16 cellular contexts compared by ENCODE assay signal in the genomic region with DNA sequence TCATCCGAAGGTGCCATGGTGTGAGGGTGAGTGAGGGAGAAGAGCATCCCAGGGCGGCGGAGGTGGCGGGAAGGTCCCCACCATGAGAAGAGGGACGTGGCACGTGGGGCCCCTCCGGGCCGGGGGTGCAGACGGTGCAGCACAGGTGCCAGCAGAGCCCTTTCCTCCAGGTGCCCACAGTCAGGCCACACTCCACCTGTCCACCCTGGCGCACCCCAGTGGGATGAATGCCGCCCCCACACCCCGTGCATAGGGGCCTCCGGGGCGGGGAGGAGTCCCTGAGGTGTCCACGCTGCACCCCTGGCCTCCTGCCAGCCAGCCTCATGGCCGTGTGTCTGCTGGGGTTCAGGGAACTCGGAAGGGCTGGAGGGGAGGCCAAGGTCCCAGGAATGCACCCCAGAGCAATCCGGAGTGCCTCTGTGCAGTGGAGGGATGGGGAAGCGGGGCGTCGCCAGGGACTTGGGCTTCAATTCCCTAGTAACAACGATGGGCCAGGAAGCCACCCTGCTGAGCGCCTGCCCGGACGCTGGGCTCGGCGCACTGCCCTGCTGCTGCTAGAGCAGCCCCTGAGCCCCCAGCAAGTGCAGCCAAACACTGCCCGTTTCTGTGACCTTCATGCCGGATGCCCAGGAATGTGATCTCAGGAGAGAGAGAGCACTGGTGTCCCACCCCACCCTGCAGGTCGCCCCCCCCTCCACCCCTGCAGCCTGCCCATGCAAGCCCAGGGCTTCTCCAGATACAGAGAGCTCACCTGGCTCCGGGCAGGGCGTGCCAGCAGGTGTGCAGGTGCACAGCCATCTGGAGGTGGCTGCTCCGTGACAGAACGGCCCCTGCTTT. TPM values are rescaled to one million over a fixed set of nuclear protein-coding genes. Genes with fewer than 3 reads are reported as not detected.
A peak's percentile ranks its signal among the peaks of the same experiment; 100 is the strongest.
DNase-seq lines count a peak whose midpoint lies in the region; FAIRE-seq and TF ChIP-seq lines count a peak whose summit lies in the region.
"Had no signal": no experiment of that assay in that cellular context is flagged by ENCODE, and none has a peak within 500 bp of the region (broad histone marks: within the 10 kb centered on the region; RNA-seq: fewer than 3 reads in every experiment).

No MANE protein-coding gene starts in this region.

- peak overlapping the region; percentile 86; the same call in 1 of the 2 replicates for H2BK20ac ChIP-seq in H1 (ENCODE audit: low read length)

- H2BK15ac ChIP-seq in H1 (ENCODE audit: low read length): peak overlapping the region; percentile 65; the same call in 1 of the 2 replicates

- peak overlapping the region; percentile 96 for H4K91ac ChIP-seq in H1 (replicated peaks; ENCODE audit: insufficient read length, low read length)

- H3K27me3 ChIP-seq in H1 (replicated peaks in 1 of 4; ENCODE audit: control insufficient read depth in 3 of 4, extremely low read depth in 1 of 4, insufficient read depth in 3 of 4, low read length in 3 of 4) (no peaks in the 10 kb centered on the region; a peak in 1 of 7 replicates), left ventricle myocardium inferior (ENCODE audit: low read depth) (no peaks in the 10 kb centered on the region)

- H3K23me2 ChIP-seq in H1 (ENCODE audit: low read depth, low read length): no peaks in the 10 kb centered on the region

- no peak for TF ChIP-seq CTCF in H1 (IDR thresholded peaks at IDR 0.05; ENCODE audit: control extremely low read depth in 1 of 3, insufficient read depth in 1 of 3, low read depth in 1 of 3, low read length in 3 of 3)
- no peak for TF ChIP-seq CTCF in left ventricle myocardium inferior (IDR thresholded peaks at IDR 0.05; ENCODE audit: borderline replicate concordance)

- no peak overlapping the region for H3K27ac ChIP-seq in H1 (ENCODE audit: low read depth, low read length)
- no peak overlapping the region for H3K27ac ChIP-seq in left ventricle myocardium inferior (replicated peaks)
- H3K27ac ChIP-seq: thoracic aorta had no signal

- peak overlapping the region; percentile 57; the same call in 1 of the 2 replicates for H4K8ac ChIP-seq in H1 (ENCODE audit: extremely low read depth, insufficient read depth, low read length)

- H3K4me1 ChIP-seq in H1 (replicated peaks in 1 of 4; ENCODE audit: control insufficient read depth in 3 of 4, insufficient read depth in 4 of 4, low read length in 3 of 4) (peaks cover 3 to 55% (median 40%) of the 10 kb centered on the region in 4 experiments), left ventricle myocardium inferior (peaks cover 59% of the 10 kb centered on the region)

- TF ChIP-seq POLR2A in H1 (IDR thresholded peaks at IDR 0.05; ENCODE audit: control extremely low read depth in 1 of 2, low read depth in 2 of 2, low read length in 2 of 2): no peak

- POLR2A ChIA-PET in H1 (lab: Charles Lee; ENCODE audit: partially characterized antibody): interaction anchor here (1.3 to 8.5 kb wide), 5 partner anchors 9 to 47 kb away, joined by 3 to 40 read pairs (median 5); partner anchors contain the start of genes NACC2 and TMEM250

- peak overlapping the region; percentile 78; the same call in 1 of the 2 replicates for H2BK5ac ChIP-seq in H1 (ENCODE audit: low read depth, low read length)

- 70% methylated on average over 27 of the region's 34 CpGs; no CpG with 5 or more reads in 1 of the 2 experiments for WGBS in H1 (ENCODE audit: extremely low coverage in 1 of 2, insufficient coverage in 1 of 2, insufficient read length in 1 of 2, insufficient replicate concordance in 2 of 2, low coverage in 1 of 2, low lambda C conversion rate in 2 of 2, missing lambda C conversion rate in 1 of 2), 2 experiments

- H4K20me1 ChIP-seq in H1 (replicated peaks in 1 of 2; ENCODE audit: control insufficient read depth in 1 of 2, insufficient read depth in 2 of 2, low read length in 2 of 2): no peaks in the 10 kb centered on the region

- no peak overlapping the region for H3K56ac ChIP-seq in H1 (replicated peaks; ENCODE audit: insufficient read length, low read depth, low read length)

- no peaks in the 10 kb centered on the region for H3K36me3 ChIP-seq in H1 (ENCODE audit: control insufficient read depth in 2 of 4, insufficient read depth in 4 of 4, low read length in 3 of 4)
- H3K36me3 ChIP-seq in left ventricle myocardium inferior: no peaks in the 10 kb centered on the region
- H3K36me3 ChIP-seq: thoracic aorta had no signal

- H3K4me2 ChIP-seq in H1 (ENCODE audit: insufficient read depth in 1 of 2, low read depth in 2 of 2, low read length in 2 of 2): peak overlapping the region; percentile 32 to 56; a peak in 3 of 4 replicates

- peak overlapping the region; percentile 97; the same call in 1 of the 2 replicates for H2BK12ac ChIP-seq in H1 (ENCODE audit: low read depth, low read length)

- H2AFZ ChIP-seq in H1 (ENCODE audit: low read length): no peak overlapping the region

- intact Hi-C loops in left ventricle myocardium inferior (cut with micrococcal nuclease): no loop called here

- DNase-seq in DMS53 (lab: John Stamatoyannopoulos, UW) (peak; percentile 97), NCI-H1417 treated with DMSO at 0.1 percent for 48 hours (lab: John Stamatoyannopoulos, UW) (peak; percentile 74), NCI-H526 treated with DMSO at 0.1 percent for 48 hours (lab: John Stamatoyannopoulos, UW) (peak; percentile 37), H1 (ENCODE audit: low read depth in 1 of 2, low spot score in 2 of 2) (peak in 1 of 2 experiments; percentile 81), NCI-H1092 (lab: John Stamatoyannopoulos, UW) (no peak), left ventricle myocardium inferior (no peak), NCI-H82 treated with DMSO at 0.1 percent for 48 hours (lab: John Stamatoyannopoulos, UW; ENCODE audit: unreplicated experiment) (no peak)
- no peak for DNase-seq in stimulated activated CD4-positive, alpha-beta T cell treated with anti-CD3 and anti-CD28 coated beads, Interleukin-2, amount 100 ng/mL, for 24 hours
- DNase-seq: KG1; NCI-H1092 treated with DMSO at 0.1 percent for 48 hours; stimulated activated CD4-positive, alpha-beta T cell treated with anti-CD3 and anti-CD28 coated beads, Interleukin-4, amount 100 ng/mL, for 1 hour; stimulated activated CD8-positive, alpha-beta memory T cell treated with anti-CD3 and anti-CD28 coated beads, Interleukin-4, amount 100 ng/mL, for 48 hours had no signal

- peak overlapping the region; percentile 80 for H2BK120ac ChIP-seq in H1 (replicated peaks; ENCODE audit: low read depth, low read length)

- H3K9me3 ChIP-seq in H1 (ENCODE audit: insufficient read depth in 2 of 2, low read depth in 1 of 2, low read length in 1 of 2): no peaks in the 10 kb centered on the region
- H3K9me3 ChIP-seq in left ventricle myocardium inferior (replicated peaks): no peaks in the 10 kb centered on the region
- H3K9me3 ChIP-seq: thoracic aorta had no signal

- CTCF ChIA-PET in H1 (lab: Charles Lee; ENCODE audit: partially characterized antibody): interaction anchor here (0.9 to 2.7 kb wide), 4 partner anchors 13 to 35 kb away, joined by 3 to 8 read pairs (median 5); no protein-coding TSS in a partner anchor

- TF ChIP-seq EP300 in H1 (IDR thresholded peaks at IDR 0.05; ENCODE audit: borderline replicate concordance in 1 of 2, low read depth in 2 of 2, low read length in 2 of 2): no peak

- TF ChIP-seq RAD21 in H1 (IDR thresholded peaks at IDR 0.05 in 1 of 2, conservative IDR thresholded peaks at IDR 0.05 in 1 of 2; ENCODE audit: low read depth in 2 of 2, low read length in 2 of 2): no peak

- H2AK5ac ChIP-seq in H1 (ENCODE audit: low read depth, low read length): peak overlapping the region; percentile 86; the same call in 1 of the 2 replicates

- no peak overlapping the region for H3K14ac ChIP-seq in H1 (ENCODE audit: insufficient read length)

- H4K5ac ChIP-seq in H1 (ENCODE audit: insufficient read length, low read depth, low read length): no peak overlapping the region

- FAIRE-seq in H1 (lab: Jason Lieb, UNC): no peak
- FAIRE-seq: D721Med, endometrium, GM18507 had no signal

- H3K4ac ChIP-seq in H1 (replicated peaks; ENCODE audit: insufficient read length, low read depth, low read length): peak overlapping the region; percentile 5

- H3K18ac ChIP-seq in H1 (ENCODE audit: extremely low read depth, low read length): peak overlapping the region; percentile 62

- H3K79me1 ChIP-seq in H1 (ENCODE audit: low read depth, low read length): no peaks in the 10 kb centered on the region

- no peak overlapping the region for H3K23ac ChIP-seq in H1 (ENCODE audit: insufficient read length)

- H3K4me3 ChIP-seq in H1 (ENCODE audit: extremely low read depth in 1 of 4, insufficient read depth in 2 of 4, low read depth in 3 of 4, low read length in 4 of 4): peak overlapping the region in 1 of 4 experiments; percentile 21; a peak in 1 of 8 replicates
- H3K4me3 ChIP-seq in left ventricle myocardium inferior: no peak overlapping the region
- H3K4me3 ChIP-seq: thoracic aorta had no signal

- H3K9ac ChIP-seq in H1 (replicated peaks in 1 of 4; ENCODE audit: extremely low read depth in 1 of 4, low read depth in 3 of 4, low read length in 3 of 4): no peak overlapping the region

- H3K79me2 ChIP-seq in H1 (ENCODE audit: control insufficient read depth in 1 of 2, insufficient read depth in 2 of 2, low read length in 2 of 2): no peaks in the 10 kb centered on the region

TF ChIP-seq in H1, 55 proteins besides CTCF, POLR2A, EP300 and RAD21 (continues in another document):
- 0 out of 2 replicates have a peak, but pooled peaks have one; percentile 6 for TF ChIP-seq TEAD4 (IDR thresholded peaks at IDR 0.05; ENCODE audit: low read depth, low read length)

RNA-seq across cellular contexts. Expression of gene NACC2, which starts 8.8 kb away (rescaled TPM):
- 13.6 and 14.0 TPM in 2 replicates for total RNA-seq in H1 (2021; fragmentation: NEBNext Ultra II Directional; extraction: Animal tissue kit (Norgen Biotek cat#: 25700))
- 8.3 and 14.9 TPM in 2 replicates for polyA plus RNA-seq in H1 (2011; rRNA removed)
- 10.8 TPM for polyA plus RNA-seq in H1 (2011; cell fraction: cytosol; rRNA removed)
- polyA plus RNA-seq in H1 (2011; cell fraction: nucleus; rRNA removed): 16.7 TPM
- polyA plus RNA-seq in H1 (2012, experiment 1 of 2): 6.6 to 9.5 TPM (median 8.4 TPM) in 4 replicates
- 5.6 TPM for polyA plus RNA-seq in H1 (2012, experiment 2 of 2)
- 6.3 TPM for polyA plus RNA-seq in H1 (2013, experiment 1 of 2)
- 6.3 TPM for polyA plus RNA-seq in H1 (2013, experiment 2 of 2)
- 6.4 and 8.3 TPM in 2 replicates for polyA minus RNA-seq in H1 (2011; rRNA and poly(A)+ RNA removed)
- 12.7 TPM for polyA minus RNA-seq in H1 (2011; cell fraction: cytosol; rRNA and poly(A)+ RNA removed)
- polyA minus RNA-seq in H1 (2011; cell fraction: nucleus; rRNA and poly(A)+ RNA removed): 10.0 TPM
- total RNA-seq in left ventricle myocardium inferior: 29.5 TPM

RNA-seq across cellular contexts. Expression of gene TMEM250, which starts 14.8 kb away (rescaled TPM):
- total RNA-seq in H1 (2021; fragmentation: NEBNext Ultra II Directional; extraction: Animal tissue kit (Norgen Biotek cat#: 25700)): 34.9 and 35.3 TPM in 2 replicates
- polyA plus RNA-seq in H1 (2011; rRNA removed): 22.3 and 36.1 TPM in 2 replicates
- polyA plus RNA-seq in H1 (2011; cell fraction: cytosol; rRNA removed): 29.7 TPM
- polyA plus RNA-seq in H1 (2011; cell fraction: nucleus; rRNA removed): 51.9 TPM
- 27.3 to 39.7 TPM (median 36.4 TPM) in 4 replicates for polyA plus RNA-seq in H1 (2012, experiment 1 of 2)
- 42.5 TPM for polyA plus RNA-seq in H1 (2012, experiment 2 of 2)
- polyA plus RNA-seq in H1 (2013, experiment 1 of 2): 22.7 TPM
- 22.4 TPM for polyA plus RNA-seq in H1 (2013, experiment 2 of 2)
- 16.0 TPM in 2 replicates for polyA minus RNA-seq in H1 (2011; rRNA and poly(A)+ RNA removed)
- polyA minus RNA-seq in H1 (2011; cell fraction: cytosol; rRNA and poly(A)+ RNA removed): 31.0 TPM
- 33.8 TPM for polyA minus RNA-seq in H1 (2011; cell fraction: nucleus; rRNA and poly(A)+ RNA removed)
- 15.1 TPM for total RNA-seq in left ventricle myocardium inferior

Comparison
In these comparisons a context has a peak if more than half of its experiments do, and no peak if none do; other contexts are left out.
1. DNase-seq: peak in DMS53 (single experiment), NCI-H1417 treated with DMSO at 0.1 percent for 48 hours (single experiment) and NCI-H526 treated with DMSO at 0.1 percent for 48 hours (single experiment); none in NCI-H1092 (single experiment), left ventricle myocardium inferior (single experiment), NCI-H82 treated with DMSO at 0.1 percent for 48 hours (single experiment) and stimulated activated CD4-positive, alpha-beta T cell treated with anti-CD3 and anti-CD28 coated beads, Interleukin-2, amount 100 ng/mL, for 24 hours (0 of 2).